Comparison of ENCODE assay signal across 1 cellular context in genomic region chr17:48944519-48945260, GRCh38.
TF ChIP-seq lines count a peak whose summit lies in the region.

SNF8 (minus strand) TSS chr17:48944842; CDS start chr17:48944734, 108 bp downstream.

TF ChIP-seq in WTC11, 78 proteins besides CTCF, POLR2A, EP300 and RAD21 (continued from another document):
- TF ChIP-seq SMAD4 (CRISPR knock-in tag; IDR thresholded peaks at IDR 0.05) (0 out of 2 replicates have a peak, but pooled peaks have one; percentile 55), ZNF532 (CRISPR knock-in tag; IDR thresholded peaks at IDR 0.05; ENCODE audit: borderline replicate concordance) (peak; percentile 56; the same call in 1 of the 2 replicates), ATF6 (CRISPR knock-in tag; IDR thresholded peaks at IDR 0.05) (no peak), JUN (CRISPR knock-in tag; IDR thresholded peaks at IDR 0.05) (peak; percentile 68; the same call in 1 of the 2 replicates), RORB (CRISPR knock-in tag; IDR thresholded peaks at IDR 0.05) (no peak), ZSCAN18 (CRISPR knock-in tag; IDR thresholded peaks at IDR 0.05) (no peak), IRF1 (CRISPR knock-in tag; IDR thresholded peaks at IDR 0.05) (0 out of 2 replicates have a peak, but pooled peaks have one; percentile 49), SOX15 (CRISPR knock-in tag; IDR thresholded peaks at IDR 0.05) (no peak), FOXJ3 (CRISPR knock-in tag; IDR thresholded peaks at IDR 0.05; ENCODE audit: borderline replicate concordance) (no peak), JAZF1 (CRISPR knock-in tag; IDR thresholded peaks at IDR 0.05) (no peak), NFYB (CRISPR knock-in tag; conservative IDR thresholded peaks at IDR 0.05; ENCODE audit: low read depth) (no peak), AFF4 (CRISPR knock-in tag; IDR thresholded peaks at IDR 0.05; ENCODE audit: borderline replicate concordance) (peak; percentile 86; the same call in 1 of the 2 replicates), KAT7 (CRISPR knock-in tag; IDR thresholded peaks at IDR 0.05; ENCODE audit: borderline replicate concordance) (peak; percentile 29; the same call in 1 of the 2 replicates), ZNF263 (CRISPR knock-in tag; IDR thresholded peaks at IDR 0.05; ENCODE audit: low read depth) (0 out of 2 replicates have a peak, but pooled peaks have one; percentile 22), NFATC4 (CRISPR knock-in tag; IDR thresholded peaks at IDR 0.05) (no peak), ELF4 (CRISPR knock-in tag; IDR thresholded peaks at IDR 0.05; ENCODE audit: low read depth) (no peak), ZNF121 (CRISPR knock-in tag; IDR thresholded peaks at IDR 0.05) (no peak), NR2C2 (CRISPR knock-in tag; IDR thresholded peaks at IDR 0.05) (no peak), GABPB1 (CRISPR knock-in tag; IDR thresholded peaks at IDR 0.05) (peak; percentile 86), USF2 (CRISPR knock-in tag; IDR thresholded peaks at IDR 0.05) (0 out of 2 replicates have a peak, but pooled peaks have one; percentile 25), ETV6 (CRISPR knock-in tag; IDR thresholded peaks at IDR 0.05) (peak; percentile 83), GTF2I (CRISPR knock-in tag; conservative IDR thresholded peaks at IDR 0.05) (no peak), HMGXB4 (CRISPR knock-in tag; IDR thresholded peaks at IDR 0.05) (peak; percentile 92), SP1 (CRISPR knock-in tag; conservative IDR thresholded peaks at IDR 0.05) (peak; percentile 78), CDX4 (CRISPR knock-in tag; IDR thresholded peaks at IDR 0.05; ENCODE audit: borderline replicate concordance) (no peak), ERG (CRISPR knock-in tag; IDR thresholded peaks at IDR 0.05) (peak; percentile 69; the same call in 1 of the 2 replicates), IRF2 (CRISPR knock-in tag; IDR thresholded peaks at IDR 0.05; ENCODE audit: borderline replicate concordance, low read depth) (no peak), NR3C1 (CRISPR knock-in tag; conservative IDR thresholded peaks at IDR 0.05; ENCODE audit: low read depth) (no peak), ATF2 (CRISPR knock-in tag; IDR thresholded peaks at IDR 0.05; ENCODE audit: borderline replicate concordance, low read depth) (no peak), ZNF317 (CRISPR knock-in tag; IDR thresholded peaks at IDR 0.05; ENCODE audit: borderline replicate concordance, low read depth) (peak; percentile 16; the same call in 1 of the 2 replicates), HMGA2 (CRISPR knock-in tag; IDR thresholded peaks at IDR 0.05) (no peak), TEAD4 (CRISPR knock-in tag; IDR thresholded peaks at IDR 0.05) (peak; percentile 67)
TF ChIP-seq in WTC11: peak in this region for 44.
